In genomic region chr11:116037851-116038250, GRCh38 we compare ENCODE assay signal across 31 cellular contexts.
DNase-seq lines count a peak whose midpoint lies in the region; ATAC-seq and TF ChIP-seq lines count a peak whose summit lies in the region.
"Had no signal": no experiment of that assay in that cellular context is flagged by ENCODE, and none has a peak within 500 bp of the region (broad histone marks: within the 10 kb centered on the region; RNA-seq: fewer than 3 reads in every experiment).

No MANE protein-coding gene starts in this region.

- POLR2A ChIA-PET in GM10248 (lab: Yijun Ruan, JAX) = no interaction called here

- CTCF ChIA-PET in GM10248 (lab: Yijun Ruan, JAX) = no interaction called here

- no peak for TF ChIP-seq CTCF in GM10248 (IDR thresholded peaks at IDR 0.05; ENCODE audit: control extremely low read depth, extremely low read depth, low read depth, missing control alignments)
- TF ChIP-seq CTCF in foreskin fibroblast (IDR thresholded peaks at IDR 0.05; ENCODE audit: low read depth, low read length) = no peak

- no peak for ATAC-seq in left lobe of liver
- no peak for ATAC-seq in HG02885 (IDR thresholded peaks at IDR 0.05; ENCODE audit: poor library complexity, unreplicated experiment)
- ATAC-seq: activated CD4-positive, CD25-positive, alpha-beta regulatory T cell treated with anti-CD3 and anti-CD28 coated beads, Interleukin-2, amount 50 U/mL, for 24 hours; activated naive CD8-positive, alpha-beta T cell treated with anti-CD3 and anti-CD28 coated beads, Interleukin-2, amount 50 U/mL, for 24 hours; body of pancreas; esophagus mucosa; heart right ventricle; lower lobe of right lung; natural killer cell; T-helper 17 cell had no signal

- H3K4me3 ChIP-seq in foreskin fibroblast (ENCODE audit: low read depth in 1 of 2, low read length in 2 of 2) = no peak overlapping the region
- H3K4me3 ChIP-seq: body of pancreas, heart right ventricle, lower lobe of right lung, transverse colon had no signal

- peak; percentile 0 for DNase-seq in GM10248 (ENCODE audit: extremely low spot score)
- peak; percentile 42 for DNase-seq in NCI-H1092 (lab: John Stamatoyannopoulos, UW)
- DNase-seq in NCI-H748 treated with DMSO at 0.1 percent for 48 hours (lab: John Stamatoyannopoulos, UW) = peak; percentile 19
- peak; percentile 8 to 40 for DNase-seq in dermis microvascular lymphatic vessel endothelial cell (ENCODE audit: low read depth in 2 of 2)
- no peak for DNase-seq in left lobe of liver (ENCODE audit: low spot score)
- DNase-seq in globus pallidus (ENCODE audit: low spot score) = no peak
- DNase-seq in foreskin fibroblast = no peak
- DNase-seq: activated CD4-positive, alpha-beta T cell treated with anti-CD3 and anti-CD28 coated beads, Interleukin-2, amount 50 U/mL, for 4 hours; activated naive CD4-positive, alpha-beta T cell; activated naive CD8-positive, alpha-beta T cell treated with anti-CD3 and anti-CD28 coated beads, Interleukin-2, amount 50 U/mL, for 24 hours; activated T-cell treated with anti-CD3 and anti-CD28 coated beads, Interleukin-2, amount 50 U/mL, for 48 hours; AML-193; body of pancreas; CD4-positive, alpha-beta memory T cell; cerebellar nuclear complex; dermis blood vessel endothelial cell; GOT3; heart right ventricle; kidney glomerular epithelial cell; lower lobe of right lung; natural killer cell; NCI-H2107; NCI-H446; OCI-M1; stimulated activated CD4-positive, alpha-beta T cell treated with anti-CD3 and anti-CD28 coated beads, Interleukin-15, amount 100 ng/mL, for 24 hours; stimulated activated CD4-positive, alpha-beta T cell treated with anti-CD3 and anti-CD28 coated beads, Interleukin-4, amount 100 ng/mL, for 4 hours; T-helper 17 cell; transverse colon had no signal

Comparison
In these comparisons a context has a peak if more than half of its experiments do, and no peak if none do; other contexts are left out.
1. DNase-seq: peak in GM10248 (single experiment), NCI-H1092 (single experiment), NCI-H748 treated with DMSO at 0.1 percent for 48 hours (single experiment) and dermis microvascular lymphatic vessel endothelial cell (2 of 2); none in left lobe of liver (single experiment), globus pallidus (single experiment) and foreskin fibroblast (0 of 2).